In the genomic region with DNA sequence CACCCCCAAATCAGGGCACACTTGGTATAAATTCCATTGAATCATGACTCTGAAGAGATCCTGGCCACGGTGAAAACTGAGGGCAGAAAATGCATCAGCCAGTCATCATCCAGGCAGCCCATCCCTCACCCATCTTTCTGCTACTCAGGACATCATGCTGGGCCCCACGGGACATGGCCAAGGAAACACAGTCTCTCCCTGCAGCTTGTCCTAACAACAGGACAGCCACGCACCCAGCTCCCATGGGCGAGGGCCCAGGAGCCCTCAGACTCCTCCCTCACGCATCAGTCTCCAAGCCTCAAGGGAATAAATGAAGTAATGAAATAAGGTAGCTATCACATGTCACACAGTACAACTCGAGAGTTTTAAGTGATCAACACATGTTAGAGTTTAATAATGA, we compare ENCODE assay signal across 12 cellular contexts. TPM values are rescaled to one million over a fixed set of nuclear protein-coding genes. Genes with fewer than 3 reads are reported as not detected.
DNase-seq lines count a peak whose midpoint lies in the region; TF ChIP-seq lines count a peak whose summit lies in the region.
"Had no signal": no experiment of that assay in that cellular context is flagged by ENCODE, and none has a peak within 500 bp of the region (broad histone marks: within the 10 kb centered on the region; RNA-seq: fewer than 3 reads in every experiment).

No MANE protein-coding gene starts in this region.

- no peak for TF ChIP-seq CTCF in Loucy (conservative IDR thresholded peaks at IDR 0.05; ENCODE audit: low read length)
- no peak for TF ChIP-seq CTCF in coronary artery (IDR thresholded peaks at IDR 0.05)
- no peak for TF ChIP-seq CTCF in spleen (IDR thresholded peaks at IDR 0.05 in 8 of 11, conservative IDR thresholded peaks at IDR 0.05 in 3 of 11)

- H3K36me3 ChIP-seq in Loucy (ENCODE audit: insufficient read depth, low read length) (peaks cover 9% of the 10 kb centered on the region; the same call in 1 of the 2 replicates), spleen (peaks cover 0 to 21% (median 5%) of the 10 kb centered on the region in 6 donors)
- H3K36me3 ChIP-seq: ovary had no signal

- H3K9me3 ChIP-seq in Loucy (ENCODE audit: insufficient read depth, low read depth, low read length) (no peaks in the 10 kb centered on the region), spleen (no peaks in the 10 kb centered on the region)
- H3K9me3 ChIP-seq: ovary had no signal

- CTCF ChIA-PET in activated naive CD4-positive, alpha-beta T cell treated with anti-CD3 and anti-CD28 coated beads for 36 hours (lab: Charles Lee) = interaction anchor here (0.7 to 9.7 kb wide), 6 partner anchors 8 to 497 kb away, joined by 3 to 390 read pairs (median 15); a partner anchor contains a TSS

- peaks cover 48% of the 10 kb centered on the region for H3K4me1 Mint-ChIP-seq in activated naive CD4-positive, alpha-beta T cell treated with anti-CD3 and anti-CD28 coated beads for 36 hours (ENCODE audit: low read depth)

- H3K4me1 ChIP-seq in Loucy (ENCODE audit: insufficient read depth, low read length, poor library complexity, severe bottlenecking) (peaks cover 12% of the 10 kb centered on the region), spleen (peaks cover 0 to 64% (median 33%) of the 10 kb centered on the region in 6 donors)

- H3K27ac Mint-ChIP-seq in activated naive CD4-positive, alpha-beta T cell treated with anti-CD3 and anti-CD28 coated beads for 36 hours = peak overlapping the region; percentile 82

- DNase-seq in activated naive CD4-positive, alpha-beta T cell treated with anti-CD3 and anti-CD28 coated beads for 36 hours = no peak
- DNase-seq in activated naive CD4-positive, alpha-beta T cell treated with Interleukin-2 at 50 U/mL for 16 hours = no peak
- peak; percentile 61 for DNase-seq in coronary artery (ENCODE audit: low spot score)
- no peak for DNase-seq in spleen
- DNase-seq in NCI-H1417 treated with DMSO at 0.1 percent for 48 hours (lab: John Stamatoyannopoulos, UW) = no peak
- no peak for DNase-seq in cortex of kidney (lab: John Stamatoyannopoulos, UW)
- no peak for DNase-seq in Ammon's horn (ENCODE audit: low spot score)
- DNase-seq: AML-193, NCI-H2029, ovary had no signal

- H3K27me3 Mint-ChIP-seq in activated naive CD4-positive, alpha-beta T cell treated with anti-CD3 and anti-CD28 coated beads for 36 hours (ENCODE audit: low read depth) = no peaks in the 10 kb centered on the region
- H3K27me3 Mint-ChIP-seq: brain had no signal

- no peaks in the 10 kb centered on the region for H3K79me2 ChIP-seq in Loucy (ENCODE audit: insufficient read depth, low read length)

- no peaks in the 10 kb centered on the region for H3F3A ChIP-seq in Loucy (ENCODE audit: low read depth)

- no peak overlapping the region for H3K4me3 ChIP-seq in Loucy (ENCODE audit: low read length, poor library complexity, severe bottlenecking)
- no peak overlapping the region for H3K4me3 ChIP-seq in coronary artery
- H3K4me3 ChIP-seq in spleen = no peak overlapping the region
- H3K4me3 ChIP-seq: ovary had no signal

- H3K4me2 ChIP-seq in Loucy (ENCODE audit: low read depth, low read length, poor library complexity, severe bottlenecking) = no peak overlapping the region

- peaks cover 15% of the 10 kb centered on the region for H3K36me3 Mint-ChIP-seq in activated naive CD4-positive, alpha-beta T cell treated with anti-CD3 and anti-CD28 coated beads for 36 hours (ENCODE audit: low read depth)

- peak overlapping the region in 1 of 2 donors; percentile 52 for H3K27ac ChIP-seq in coronary artery
- peak overlapping the region; percentile 1 to 78 (median 71) for H3K27ac ChIP-seq in spleen
- H3K27ac ChIP-seq: ovary had no signal

- H3K9me2 ChIP-seq in Loucy (replicated peaks; ENCODE audit: low read depth, low read length) = no peaks in the 10 kb centered on the region

- TF ChIP-seq POLR2A in spleen (IDR thresholded peaks at IDR 0.05) = no peak

- H4K20me1 ChIP-seq in Loucy (ENCODE audit: insufficient read depth, low read length, poor library complexity, severe bottlenecking) = no peaks in the 10 kb centered on the region

- intact Hi-C loops in activated naive CD4-positive, alpha-beta T cell treated with anti-CD3 and anti-CD28 coated beads for 36 hours (cut with micrococcal nuclease) = loop anchor here (5.0 kb wide), 2 partner anchors 178 to 383 kb away; no protein-coding TSS in a partner anchor
- intact Hi-C loops in spleen (cut with DNase I; ENCODE audit: low total_unique reads) = loop anchor here (5.0 kb wide), 3 partner anchors 38 to 118 kb away; a partner anchor contains a TSS

- peak overlapping the region; percentile 30 for H3K4me3 Mint-ChIP-seq in activated naive CD4-positive, alpha-beta T cell treated with anti-CD3 and anti-CD28 coated beads for 36 hours
- H3K4me3 Mint-ChIP-seq: brain had no signal

- no peaks in the 10 kb centered on the region for H3K27me3 ChIP-seq in Loucy (ENCODE audit: insufficient read depth, low read length, poor library complexity, severe bottlenecking)
- no peaks in the 10 kb centered on the region for H3K27me3 ChIP-seq in spleen (replicated peaks in 1 of 7)
- H3K27me3 ChIP-seq: ovary had no signal

- H3K9ac ChIP-seq in Loucy (ENCODE audit: low read depth, low read length, poor library complexity, severe bottlenecking) = peak overlapping the region; percentile 8

- H2AFZ ChIP-seq in Loucy (ENCODE audit: low read length) = no peak overlapping the region

- no peaks in the 10 kb centered on the region for H3K9me3 Mint-ChIP-seq in activated naive CD4-positive, alpha-beta T cell treated with anti-CD3 and anti-CD28 coated beads for 36 hours
- H3K9me3 Mint-ChIP-seq: brain had no signal

- WGBS in spleen, 5 donors = 40 to 55% (median 48%) methylated on average over 4 to 6 of the region's 6 CpGs

RNA-seq across cellular contexts. Expression of a gene that starts 37.8 kb away (rescaled TPM):
- total RNA-seq in activated naive CD4-positive, alpha-beta T cell treated with anti-CD3 and anti-CD28 coated beads for 36 hours = 10 to 100 TPM; 60.5 to 62.4 TPM
- 100 to 1,000 TPM in 4 of 7 donors, 10 to 100 TPM in 3; 50.9 to 109 (median 102) TPM for total RNA-seq in spleen
- polyA plus RNA-seq in spleen = 10 to 100 TPM in 1 of 3 donors, 1 to 10 TPM in 2; 8.5 to 12.5 (median 9.8) TPM
